Comparison of ENCODE assay signal across 1 cellular context in genomic region chr15:78988361-78988911, GRCh38.
TF ChIP-seq lines count a peak whose summit lies in the region.

No MANE protein-coding gene starts in this region.

TF ChIP-seq in HepG2, 621 proteins besides CTCF, POLR2A, EP300 and RAD21 (continued from another document and continues in another):
- no peak for TF ChIP-seq ZNF639 (CRISPR knock-in tag; conservative IDR thresholded peaks at IDR 0.05)
- TF ChIP-seq KDM5B (CRISPR knock-in tag; IDR thresholded peaks at IDR 0.05; ENCODE audit: borderline replicate concordance): peak; percentile 86; the same call in 1 of the 2 replicates
- TF ChIP-seq ZNF460 (CRISPR knock-in tag; IDR thresholded peaks at IDR 0.05; ENCODE audit: borderline replicate concordance): no peak
- no peak for TF ChIP-seq FOXP1 (IDR thresholded peaks at IDR 0.05)
- TF ChIP-seq FOXP1 (CRISPR knock-in tag; IDR thresholded peaks at IDR 0.05): peak; percentile 46; the same call in 1 of the 2 replicates
- TF ChIP-seq KLF15 (CRISPR knock-in tag; IDR thresholded peaks at IDR 0.05; ENCODE audit: borderline replicate concordance): no peak
- TF ChIP-seq HMGXB3 (CRISPR knock-in tag; IDR thresholded peaks at IDR 0.05; ENCODE audit: borderline replicate concordance): peak; percentile 74; the same call in 1 of the 2 replicates
- 0 out of 2 replicates have a peak, but pooled peaks have one; percentile 49 for TF ChIP-seq ZNF788 (CRISPR knock-in tag; IDR thresholded peaks at IDR 0.05; ENCODE audit: borderline replicate concordance)
- peak; percentile 88 for TF ChIP-seq PAXIP1 (CRISPR knock-in tag; conservative IDR thresholded peaks at IDR 0.05)
- no peak; the same call in 1 of the 2 replicates for TF ChIP-seq NAIF1 (CRISPR knock-in tag; IDR thresholded peaks at IDR 0.05; ENCODE audit: borderline replicate concordance)
- no peak for TF ChIP-seq HOXA7 (CRISPR knock-in tag; IDR thresholded peaks at IDR 0.05)
- no peak for TF ChIP-seq ATF1 (CRISPR knock-in tag; IDR thresholded peaks at IDR 0.05)
- no peak for TF ChIP-seq ZFP36L2 (CRISPR knock-in tag; IDR thresholded peaks at IDR 0.05)
- TF ChIP-seq ZNF292 (CRISPR knock-in tag; IDR thresholded peaks at IDR 0.05; ENCODE audit: borderline replicate concordance, low read depth): 0 out of 2 replicates have a peak, but pooled peaks have one; percentile 35
- peak; percentile 61 for TF ChIP-seq KDM6A (CRISPR knock-in tag; IDR thresholded peaks at IDR 0.05; ENCODE audit: low read depth)
- peak; percentile 93 for TF ChIP-seq ZBTB43 (CRISPR knock-in tag; conservative IDR thresholded peaks at IDR 0.05)
- peak; percentile 76 for TF ChIP-seq ZNF18 (CRISPR knock-in tag; IDR thresholded peaks at IDR 0.05; ENCODE audit: insufficient replicate concordance)
- peak; percentile 92 for TF ChIP-seq ZMAT3 (CRISPR knock-in tag; conservative IDR thresholded peaks at IDR 0.05)
- TF ChIP-seq MED13 (CRISPR knock-in tag; IDR thresholded peaks at IDR 0.05): peak; percentile 48; the same call in 1 of the 2 replicates
- no peak for TF ChIP-seq ZNF740 (CRISPR knock-in tag; IDR thresholded peaks at IDR 0.05)
- TF ChIP-seq ZFP62 (CRISPR knock-in tag; IDR thresholded peaks at IDR 0.05): no peak
- TF ChIP-seq JUND (CRISPR knock-in tag; IDR thresholded peaks at IDR 0.05): peak; percentile 84; the same call in 1 of the 2 replicates
- TF ChIP-seq SYNCRIP (IDR thresholded peaks at IDR 0.05; ENCODE audit: insufficient read depth, low read depth, low read length): no peak
- TF ChIP-seq ELF3 (CRISPR knock-in tag; IDR thresholded peaks at IDR 0.05): peak; percentile 100
- no peak for TF ChIP-seq PAWR (CRISPR knock-in tag; IDR thresholded peaks at IDR 0.05; ENCODE audit: borderline replicate concordance)
- no peak for TF ChIP-seq ZNF17 (CRISPR knock-in tag; IDR thresholded peaks at IDR 0.05)
- TF ChIP-seq GTF2F1 (IDR thresholded peaks at IDR 0.05; ENCODE audit: low read length): no peak
- TF ChIP-seq FOXK2 (IDR thresholded peaks at IDR 0.05): peak; percentile 66; the same call in 1 of the 2 replicates
- TF ChIP-seq ZNF644 (CRISPR knock-in tag; IDR thresholded peaks at IDR 0.05; ENCODE audit: low read depth): peak; percentile 85; the same call in 1 of the 2 replicates
- TF ChIP-seq SP2 (CRISPR knock-in tag; IDR thresholded peaks at IDR 0.05): no peak
- no peak for TF ChIP-seq ZBTB1 (CRISPR knock-in tag; IDR thresholded peaks at IDR 0.05; ENCODE audit: borderline replicate concordance)
- TF ChIP-seq RNF219 (CRISPR knock-in tag; IDR thresholded peaks at IDR 0.05): 0 out of 2 replicates have a peak, but pooled peaks have one; percentile 57
- TF ChIP-seq ZNF777 (CRISPR knock-in tag; IDR thresholded peaks at IDR 0.05): no peak
- peak; percentile 87; the same call in 1 of the 2 replicates for TF ChIP-seq HBP1 (CRISPR knock-in tag; IDR thresholded peaks at IDR 0.05; ENCODE audit: low read depth)
- no peak for TF ChIP-seq ZNF383 (CRISPR knock-in tag; IDR thresholded peaks at IDR 0.05; ENCODE audit: borderline replicate concordance)
- TF ChIP-seq SKI (IDR thresholded peaks at IDR 0.05; ENCODE audit: partially characterized antibody): peak; percentile 40
- TF ChIP-seq ZNF782 (CRISPR knock-in tag; IDR thresholded peaks at IDR 0.05; ENCODE audit: borderline replicate concordance): no peak
- TF ChIP-seq REXO4 (CRISPR knock-in tag; IDR thresholded peaks at IDR 0.05; ENCODE audit: borderline replicate concordance): no peak
- no peak for TF ChIP-seq RORA (CRISPR knock-in tag; IDR thresholded peaks at IDR 0.05)
- TF ChIP-seq ZNF576 (CRISPR knock-in tag; IDR thresholded peaks at IDR 0.05): no peak
- TF ChIP-seq ETV5 (CRISPR knock-in tag; IDR thresholded peaks at IDR 0.05; ENCODE audit: borderline replicate concordance): peak; percentile 56; the same call in 1 of the 2 replicates
- no peak for TF ChIP-seq ZNF12 (CRISPR knock-in tag; IDR thresholded peaks at IDR 0.05)
- TF ChIP-seq LCORL (IDR thresholded peaks at IDR 0.05): no peak
- peak; percentile 75; the same call in 1 of the 2 replicates for TF ChIP-seq LCORL (CRISPR knock-in tag; IDR thresholded peaks at IDR 0.05)
- TF ChIP-seq NRL (CRISPR knock-in tag; IDR thresholded peaks at IDR 0.05; ENCODE audit: borderline replicate concordance): peak; percentile 42; the same call in 1 of the 2 replicates
- TF ChIP-seq HDAC1 (CRISPR knock-in tag; IDR thresholded peaks at IDR 0.05): peak; percentile 87
- 0 out of 2 replicates have a peak, but pooled peaks have one; percentile 8 for TF ChIP-seq ZMYM3 (CRISPR knock-in tag; IDR thresholded peaks at IDR 0.05)
- peak; percentile 92 for TF ChIP-seq ZNF431 (CRISPR knock-in tag; IDR thresholded peaks at IDR 0.05; ENCODE audit: borderline replicate concordance, low read depth)
- TF ChIP-seq EED (CRISPR knock-in tag; IDR thresholded peaks at IDR 0.05): no peak
- TF ChIP-seq TOPORS (CRISPR knock-in tag; IDR thresholded peaks at IDR 0.05): no peak
- TF ChIP-seq ZBTB7A (CRISPR knock-in tag; IDR thresholded peaks at IDR 0.05): peak; percentile 12; the same call in 1 of the 2 replicates
- TF ChIP-seq PLRG1 (conservative IDR thresholded peaks at IDR 0.05): no peak
- TF ChIP-seq ZNF446 (CRISPR knock-in tag; IDR thresholded peaks at IDR 0.05): no peak
- TF ChIP-seq REPIN1 (CRISPR knock-in tag; IDR thresholded peaks at IDR 0.05; ENCODE audit: borderline replicate concordance, low read depth): peak; percentile 84; the same call in 1 of the 2 replicates
